In the genomic region with DNA sequence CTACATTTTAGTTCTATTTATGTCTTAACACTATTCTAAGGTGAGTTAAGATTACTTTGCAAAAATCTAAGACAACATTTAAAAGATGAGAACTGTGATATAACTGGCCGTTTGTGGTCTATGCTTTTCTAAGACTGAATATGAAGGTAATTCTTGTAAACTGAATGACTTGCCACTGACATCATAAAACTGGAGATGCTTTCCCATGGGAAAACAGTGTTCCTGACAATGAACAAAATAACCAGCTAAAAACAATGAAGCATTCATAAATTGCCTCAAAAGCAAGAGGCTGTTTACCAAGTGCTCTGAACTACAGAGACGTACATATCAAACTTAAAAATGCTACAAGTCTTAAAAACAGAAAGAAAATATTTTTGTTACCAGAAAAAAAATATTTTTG, we compare ENCODE assay signal across 9 cellular contexts. TPM values are rescaled to one million over a fixed set of nuclear protein-coding genes. Genes with fewer than 3 reads are reported as not detected.
DNase-seq lines count a peak whose midpoint lies in the region; ATAC-seq and TF ChIP-seq lines count a peak whose summit lies in the region.
"Had no signal": no experiment of that assay in that cellular context is flagged by ENCODE, and none has a peak within 500 bp of the region (broad histone marks: within the 10 kb centered on the region; RNA-seq: fewer than 3 reads in every experiment).

No MANE protein-coding gene starts in this region.

- no peak for ATAC-seq in HG03439 (IDR thresholded peaks at IDR 0.05; ENCODE audit: unreplicated experiment)

- DNase-seq in M059J (ENCODE audit: low read depth): peak; percentile 69
- DNase-seq in dedifferentiated amniotic fluid mesenchymal stem cell (ENCODE audit: extremely low spot score): peak; percentile 31
- peak; percentile 80 for DNase-seq in medulla oblongata (ENCODE audit: extremely low spot score)
- DNase-seq in NCI-H82 treated with DMSO at 0.1 percent for 48 hours (lab: John Stamatoyannopoulos, UW; ENCODE audit: unreplicated experiment): no peak
- no peak for DNase-seq in activated effector memory CD4-positive, alpha-beta T cell treated with anti-CD3 and anti-CD28 coated beads, Interleukin-2, amount 50 U/mL, for 16 hours
- no peak for DNase-seq in NCI-H2196 (lab: John Stamatoyannopoulos, UW; ENCODE audit: unreplicated experiment)
- DNase-seq: activated effector memory CD4-positive, alpha-beta T cell treated with Interleukin-2 at 50 U/mL for 16 hours had no signal

- TF ChIP-seq CTCF in 22Rv1 (IDR thresholded peaks at IDR 0.05): no peak

- 0 out of 2 replicates have a peak overlapping the region, but pooled peaks have one; percentile 7 for H3K27ac ChIP-seq in 22Rv1

RNA-seq across cellular contexts. Expression of gene APP, which starts 54.7 kb away (rescaled TPM):
- total RNA-seq in M059J (2014; rRNA removed; shearing (Covaris generic)): 278 and 401 TPM in 2 replicates

Comparison
In these comparisons a context has a peak if more than half of its experiments do, and no peak if none do; other contexts are left out.
1. DNase-seq: peak in M059J (single experiment), dedifferentiated amniotic fluid mesenchymal stem cell (single experiment) and medulla oblongata (single experiment); none in NCI-H82 treated with DMSO at 0.1 percent for 48 hours (single experiment), activated effector memory CD4-positive, alpha-beta T cell treated with anti-CD3 and anti-CD28 coated beads, Interleukin-2, amount 50 U/mL, for 16 hours (single experiment) and NCI-H2196 (single experiment).